Comparison of ENCODE assay signal across 1 cellular context in genomic region chr4:69713593-69713992, GRCh38.
TF ChIP-seq lines count a peak whose summit lies in the region.

No MANE protein-coding gene starts in this region.

TF ChIP-seq in HepG2, 621 proteins besides CTCF, POLR2A, EP300 and RAD21 (continued from another document and continues in another):
- TF ChIP-seq ZNF512B (CRISPR knock-in tag; IDR thresholded peaks at IDR 0.05; ENCODE audit: borderline replicate concordance): no peak
- TF ChIP-seq SRSF1 (optimal IDR thresholded peaks at IDR 0.05; ENCODE audit: low read depth, low read length): no peak
- no peak for TF ChIP-seq MTA1 (CRISPR knock-in tag; IDR thresholded peaks at IDR 0.05; ENCODE audit: borderline replicate concordance)
- no peak for TF ChIP-seq CSRNP2 (CRISPR knock-in tag; conservative IDR thresholded peaks at IDR 0.05; ENCODE audit: low read depth)
- TF ChIP-seq SMARCC2 (IDR thresholded peaks at IDR 0.05): no peak
- TF ChIP-seq ZNF790 (CRISPR knock-in tag; IDR thresholded peaks at IDR 0.05; ENCODE audit: borderline replicate concordance): no peak
- TF ChIP-seq ZXDC (CRISPR knock-in tag; IDR thresholded peaks at IDR 0.05): no peak
- TF ChIP-seq PPARG (CRISPR knock-in tag; conservative IDR thresholded peaks at IDR 0.05): 0 out of 2 replicates have a peak, but pooled peaks have one; percentile 25
- peak; percentile 52; the same call in 1 of the 2 replicates for TF ChIP-seq THRA (CRISPR knock-in tag; IDR thresholded peaks at IDR 0.05; ENCODE audit: borderline replicate concordance)
- peak; percentile 73; the same call in 1 of the 2 replicates for TF ChIP-seq EHMT2 (IDR thresholded peaks at IDR 0.05; ENCODE audit: borderline replicate concordance, low read depth, low read length)
- TF ChIP-seq HIC2 (CRISPR knock-in tag; IDR thresholded peaks at IDR 0.05; ENCODE audit: low read depth): no peak
- TF ChIP-seq TARDBP (CRISPR knock-in tag; IDR thresholded peaks at IDR 0.05): peak; percentile 88
- no peak for TF ChIP-seq WIZ (CRISPR knock-in tag; IDR thresholded peaks at IDR 0.05)
- no peak for TF ChIP-seq ZNF724P (CRISPR knock-in tag; IDR thresholded peaks at IDR 0.05; ENCODE audit: borderline replicate concordance)
- TF ChIP-seq NFAT5 (CRISPR knock-in tag; IDR thresholded peaks at IDR 0.05): no peak
- no peak for TF ChIP-seq TAF1 (CRISPR knock-in tag; IDR thresholded peaks at IDR 0.05)
- no peak for TF ChIP-seq IKZF1 (IDR thresholded peaks at IDR 0.05)
- peak; percentile 95 for TF ChIP-seq TRIM24 (CRISPR knock-in tag; IDR thresholded peaks at IDR 0.05)
- TF ChIP-seq ZKSCAN8 (CRISPR knock-in tag; IDR thresholded peaks at IDR 0.05; ENCODE audit: borderline replicate concordance): no peak
- TF ChIP-seq NR3C1 (CRISPR knock-in tag; IDR thresholded peaks at IDR 0.05): no peak
- no peak for TF ChIP-seq FOXM1 (CRISPR knock-in tag; IDR thresholded peaks at IDR 0.05)
- TF ChIP-seq STAG1 (CRISPR knock-in tag; IDR thresholded peaks at IDR 0.05): no peak
- TF ChIP-seq KDM5B (CRISPR knock-in tag; IDR thresholded peaks at IDR 0.05; ENCODE audit: borderline replicate concordance): no peak
- TF ChIP-seq NFKB2 (CRISPR knock-in tag; IDR thresholded peaks at IDR 0.05; ENCODE audit: borderline replicate concordance): no peak
- TF ChIP-seq TEAD3 (CRISPR knock-in tag; optimal IDR thresholded peaks at IDR 0.05; ENCODE audit: borderline replicate concordance): peak; percentile 60
- no peak for TF ChIP-seq IRF1 (CRISPR knock-in tag; IDR thresholded peaks at IDR 0.05; ENCODE audit: low read depth)
- no peak for TF ChIP-seq REXO4 (CRISPR knock-in tag; IDR thresholded peaks at IDR 0.05; ENCODE audit: borderline replicate concordance)
- TF ChIP-seq RCOR2 (CRISPR knock-in tag; IDR thresholded peaks at IDR 0.05): 0 out of 2 replicates have a peak, but pooled peaks have one; percentile 40
- no peak for TF ChIP-seq TIGD3 (CRISPR knock-in tag; IDR thresholded peaks at IDR 0.05; ENCODE audit: borderline replicate concordance)
- 0 out of 2 replicates have a peak, but pooled peaks have one; percentile 45 for TF ChIP-seq ZBTB34 (CRISPR knock-in tag; IDR thresholded peaks at IDR 0.05)
- TF ChIP-seq ZNF414 (CRISPR knock-in tag; IDR thresholded peaks at IDR 0.05): no peak
- TF ChIP-seq ARNTL (CRISPR knock-in tag; IDR thresholded peaks at IDR 0.05): no peak
- no peak for TF ChIP-seq ZNF17 (CRISPR knock-in tag; IDR thresholded peaks at IDR 0.05)
- TF ChIP-seq MLX (CRISPR knock-in tag; IDR thresholded peaks at IDR 0.05): no peak
- no peak for TF ChIP-seq ZKSCAN1 (IDR thresholded peaks at IDR 0.05; ENCODE audit: low read length)
